ENCODE assay signal across 12 cellular contexts in the genomic region with DNA sequence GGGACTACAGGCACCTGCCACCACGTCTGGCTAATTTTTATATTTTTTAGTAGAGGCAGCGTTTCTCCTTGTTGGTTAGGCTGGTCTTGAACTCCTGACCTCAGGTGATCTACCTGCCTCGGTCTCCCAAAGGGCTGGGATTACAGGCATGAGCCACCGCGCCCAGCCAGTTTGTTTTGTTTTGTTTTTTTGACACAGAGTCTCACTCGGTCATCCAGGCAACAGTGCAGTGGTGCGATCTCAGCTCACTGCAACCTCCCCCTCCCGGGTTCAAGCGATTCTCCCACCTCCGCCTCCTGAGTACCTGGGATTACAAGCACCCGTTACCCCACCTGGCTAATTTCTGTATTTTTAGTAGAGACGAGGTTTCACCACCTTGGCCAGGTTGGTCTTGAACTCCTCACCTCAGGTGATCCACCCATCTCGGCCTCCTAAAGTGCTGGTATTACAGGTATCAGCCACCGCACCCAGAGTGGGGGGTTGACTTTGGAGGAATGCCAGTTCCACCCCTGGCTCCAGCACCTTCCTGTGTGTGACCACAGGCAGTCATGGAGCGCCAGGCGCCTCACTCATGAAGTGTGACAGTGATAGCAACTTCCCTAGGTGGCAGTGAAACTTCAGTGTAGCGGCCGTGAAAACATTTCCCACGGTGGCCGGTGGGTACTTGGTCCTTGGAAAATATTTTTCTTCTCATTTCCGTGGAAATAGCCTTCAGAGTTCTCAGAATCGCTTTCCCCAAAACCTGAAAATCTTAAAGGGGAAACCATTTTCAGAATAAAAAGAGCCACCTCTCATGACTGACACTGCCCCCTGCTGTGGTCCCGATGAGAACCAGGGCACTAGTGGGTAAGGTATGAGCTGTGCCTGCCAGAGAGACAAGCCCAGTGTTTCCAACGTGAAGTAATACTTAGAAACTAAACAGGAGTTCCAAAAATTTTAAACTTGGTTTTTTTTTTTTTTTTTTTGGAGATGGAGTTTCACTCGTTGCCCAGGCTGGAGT. TPM values are rescaled to one million over a fixed set of nuclear protein-coding genes. Genes with fewer than 3 reads are reported as not detected.
DNase-seq lines count a peak whose midpoint lies in the region; ATAC-seq and TF ChIP-seq lines count a peak whose summit lies in the region.
"Had no signal": no experiment of that assay in that cellular context is flagged by ENCODE, and none has a peak within 500 bp of the region (broad histone marks: within the 10 kb centered on the region; RNA-seq: fewer than 3 reads in every experiment).

No MANE protein-coding gene starts in this region.

- no peak overlapping the region for H2AFZ ChIP-seq in PC-3 (ENCODE audit: low read length)

- peaks cover 3% of the 10 kb centered on the region for H3F3A ChIP-seq in PC-3 (ENCODE audit: low read length, unreplicated experiment)

- ATAC-seq in heart right ventricle (no peak), PC-3 (no peak), upper lobe of right lung (peak; percentile 20), left cardiac atrium (no peak)

- H4K20me1 ChIP-seq in PC-3 (ENCODE audit: low read length) = no peaks in the 10 kb centered on the region

- TF ChIP-seq CTCF in heart right ventricle (IDR thresholded peaks at IDR 0.05) (peak in 5 of 9 donors; percentile 11 to 46 (median 17)), PC-3 (conservative IDR thresholded peaks at IDR 0.05; ENCODE audit: low read depth, low read length) (peak; percentile 34; the same call in 1 of the 2 replicates), epithelial cell of proximal tubule (conservative IDR thresholded peaks at IDR 0.05; ENCODE audit: low read depth, low read length) (peak; percentile 14), upper lobe of right lung (IDR thresholded peaks at IDR 0.05) (peak; percentile 14)

- H3K27ac ChIP-seq in heart right ventricle = no peak overlapping the region
- H3K27ac ChIP-seq in PC-3 (ENCODE audit: low read length) = no peak overlapping the region
- no peak overlapping the region for H3K27ac ChIP-seq in upper lobe of right lung
- H3K27ac ChIP-seq: esophagus squamous epithelium had no signal

- POLR2A ChIA-PET in PC-3 (lab: Charles Lee; ENCODE audit: unreplicated experiment) = no interaction called here

- H3K9me2 ChIP-seq in PC-3 (replicated peaks; ENCODE audit: low read length) = no peaks in the 10 kb centered on the region

- no peaks in the 10 kb centered on the region for H3K79me2 ChIP-seq in PC-3 (ENCODE audit: low read length)

- intact Hi-C loops in heart right ventricle (cut with DNase I) = loop anchor here in 2 of 10 donors (5.0 kb wide), 2 partner anchors 233 to 238 kb away; no protein-coding TSS in a partner anchor
- intact Hi-C loops in cardiac septum (cut with DNase I) = no loop called here
- intact Hi-C loops in PC-3 (cut with micrococcal nuclease) = no loop called here
- intact Hi-C loops in upper lobe of right lung (cut with DNase I) = no loop called here
- intact Hi-C loops in left cardiac atrium (cut with DNase I) = no loop called here

- CTCF ChIA-PET in PC-3 (lab: Charles Lee) = no interaction called here

- peaks cover 0 to 8% (median 0%) of the 10 kb centered on the region in 9 donors for H3K4me1 ChIP-seq in heart right ventricle
- H3K4me1 ChIP-seq in PC-3 (ENCODE audit: insufficient read depth, low read length) = no peaks in the 10 kb centered on the region
- H3K4me1 ChIP-seq in upper lobe of right lung = no peaks in the 10 kb centered on the region

- H3K27me3 ChIP-seq in heart right ventricle (peaks cover 0 to 75% (median 61%) of the 10 kb centered on the region in 7 donors), PC-3 (ENCODE audit: low read length) (peaks cover 7% of the 10 kb centered on the region; the same call in 1 of the 2 replicates), upper lobe of right lung (peaks cover 31% of the 10 kb centered on the region)

- H3K4me3 ChIP-seq in heart right ventricle (no peak overlapping the region), PC-3 (ENCODE audit: low read length) (no peak overlapping the region), epithelial cell of proximal tubule (ENCODE audit: low read depth, low read length) (no peak overlapping the region), upper lobe of right lung (no peak overlapping the region)
- H3K4me3 ChIP-seq: esophagus squamous epithelium had no signal

- WGBS in heart right ventricle, 2 donors = 53 to 60% methylated on average over 25 of the region's 25 CpGs

- no peak overlapping the region for H3K4me2 ChIP-seq in PC-3 (ENCODE audit: low read length)

- H3K36me3 ChIP-seq in heart right ventricle (no peaks in the 10 kb centered on the region), PC-3 (ENCODE audit: low read depth, low read length) (no peaks in the 10 kb centered on the region), upper lobe of right lung (no peaks in the 10 kb centered on the region)
- H3K36me3 ChIP-seq: esophagus squamous epithelium had no signal

- BruUV-seq in PC-3 (replicated peaks; lab: Mats Ljungman, UMichigan) = no TSS peak

- no peak for DNase-seq in heart right ventricle
- no peak for DNase-seq in cardiac septum (ENCODE audit: low spot score)
- DNase-seq in PC-3 = peak; percentile 19
- no peak for DNase-seq in epithelial cell of proximal tubule (ENCODE audit: low read depth)
- DNase-seq in upper lobe of right lung = peak; percentile 61
- no peak for DNase-seq in left cardiac atrium
- DNase-seq in DMS 273 (lab: John Stamatoyannopoulos, UW; ENCODE audit: unreplicated experiment) = no peak
- DNase-seq in central memory CD4-positive, alpha-beta T cell = no peak
- DNase-seq: EL, esophagus squamous epithelium, mesenchymal stem cell, NCI-H187 treated with DMSO at 0.1 percent for 48 hours had no signal

- no peaks in the 10 kb centered on the region for H3K9me3 ChIP-seq in heart right ventricle
- H3K9me3 ChIP-seq in PC-3 (ENCODE audit: low read length) = no peaks in the 10 kb centered on the region
- H3K9me3 ChIP-seq in upper lobe of right lung = no peaks in the 10 kb centered on the region
- H3K9me3 ChIP-seq: esophagus squamous epithelium had no signal

- no peak overlapping the region for H3K9ac ChIP-seq in PC-3 (ENCODE audit: low read length)

RNA-seq across cellular contexts. Expression of a gene that starts 48.6 kb away (rescaled TPM):
- total RNA-seq in heart right ventricle = 1 to 10 TPM; 3.7 to 9.6 (median 4.5) TPM
- 1 to 10 TPM; 4.0 to 9.8 TPM for polyA plus RNA-seq in heart right ventricle
- 8.6 TPM for total RNA-seq in cardiac septum
- total RNA-seq in PC-3 (2014; rRNA removed) = 35.3 and 53.8 TPM in 2 replicates
- 6.1 and 11.8 TPM in 2 replicates for total RNA-seq in epithelial cell of proximal tubule
- total RNA-seq in upper lobe of right lung = 18.4 TPM
- total RNA-seq in left cardiac atrium = 1 to 10 TPM; 6.5 to 9.9 TPM

Comparison
In these comparisons a context has a peak if more than half of its experiments do, and no peak if none do; other contexts are left out.
1. DNase-seq: peak in PC-3 (single experiment) and upper lobe of right lung (single experiment); none in heart right ventricle (0 of 2), cardiac septum (single experiment), epithelial cell of proximal tubule (single experiment), left cardiac atrium (single experiment), DMS 273 (single experiment) and central memory CD4-positive, alpha-beta T cell (single experiment).
2. Peak in every context shown above with its lines, with median percentiles within 50 percentile points of each other: CTCF ChIP-seq.